ENCODE assay signal across 8 cellular contexts in the genomic region with DNA sequence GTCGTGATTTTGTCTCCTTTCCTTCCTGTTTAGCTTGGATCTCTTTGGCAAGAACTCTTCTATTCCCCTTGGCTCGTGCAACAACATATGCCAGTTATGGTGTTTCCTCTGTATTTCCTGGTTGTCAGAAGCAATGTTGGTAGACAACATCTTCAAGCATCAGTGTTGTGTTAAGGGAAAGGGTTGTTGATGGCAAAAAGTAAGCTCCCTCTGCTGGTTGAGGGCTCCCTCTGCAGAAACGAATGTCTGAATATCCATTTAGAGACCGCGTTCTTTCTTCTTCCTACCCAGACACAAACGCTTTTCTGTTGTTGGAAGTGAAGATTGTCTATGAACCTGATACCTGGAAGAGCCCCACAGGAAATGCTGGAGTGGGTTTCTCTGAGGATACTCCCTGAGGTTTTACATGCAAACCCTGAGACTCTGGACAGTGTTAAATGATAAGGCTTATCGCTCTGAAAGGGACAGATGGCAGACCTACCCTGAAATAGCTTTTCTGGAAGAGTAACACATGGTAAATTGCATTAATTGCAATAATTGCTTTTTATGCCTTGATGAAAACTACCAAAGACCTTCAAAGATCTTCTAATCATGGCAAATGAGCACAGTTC. TPM values are rescaled to one million over a fixed set of nuclear protein-coding genes. Genes with fewer than 3 reads are reported as not detected.
DNase-seq lines count a peak whose midpoint lies in the region; ATAC-seq and TF ChIP-seq lines count a peak whose summit lies in the region.

No MANE protein-coding gene starts in this region.

- in situ Hi-C loops in G401 (cut with HindIII; ENCODE audit: low sequenced_read_pairs): no loop called here

- no peak overlapping the region for H3K27ac ChIP-seq in 22Rv1

- DNase-seq in G401 (ENCODE audit: low spot score): peak; percentile 79
- peak; percentile 75 for DNase-seq in OCI-M1 (lab: John Stamatoyannopoulos, UW)
- DNase-seq in epidermal melanocyte (ENCODE audit: insufficient read length, low spot score): peak; percentile 41
- DNase-seq in non-pigmented ciliary epithelial cell (ENCODE audit: low read depth): peak; percentile 8

- ATAC-seq in HG02943 (IDR thresholded peaks at IDR 0.05; ENCODE audit: low read depth, unreplicated experiment): peak; percentile 61
- ATAC-seq in GM21528 (IDR thresholded peaks at IDR 0.05; ENCODE audit: low FRiP score, unreplicated experiment): no peak
- no peak for ATAC-seq in HG03025 (IDR thresholded peaks at IDR 0.05; ENCODE audit: low FRiP score, unreplicated experiment)

- TF ChIP-seq CTCF in 22Rv1 (IDR thresholded peaks at IDR 0.05): peak; percentile 81

RNA-seq across cellular contexts. Expression of gene C1QL3, which starts 23.6 kb away (rescaled TPM):
- not detected in 2 replicates for total RNA-seq in G401 (2014; rRNA removed; shearing (Covaris generic))

Comparison
In these comparisons a context has a peak if more than half of its experiments do, and no peak if none do; other contexts are left out.
1. DNase-seq: peak in every context shown above with its lines; median percentile 79 in G401; 75 in OCI-M1; 41 in epidermal melanocyte; 8 in non-pigmented ciliary epithelial cell.